In genomic region chr2:7437122-7437521, GRCh38 we compare ENCODE assay signal across 17 cellular contexts.
DNase-seq lines count a peak whose midpoint lies in the region; ATAC-seq lines count a peak whose summit lies in the region.
"Had no signal": no experiment of that assay in that cellular context is flagged by ENCODE, and none has a peak within 500 bp of the region (broad histone marks: within the 10 kb centered on the region; RNA-seq: fewer than 3 reads in every experiment).

No MANE protein-coding gene starts in this region.

- POLR2A ChIA-PET in T-cell (lab: Charles Lee) = interaction anchor here (0.7 kb wide), 2 partner anchors 29 to 209 kb away, joined by 3 read pairs; no protein-coding TSS in a partner anchor

- CTCF ChIA-PET in activated naive CD4-positive, alpha-beta T cell treated with anti-CD3 and anti-CD28 coated beads for 36 hours (lab: Charles Lee) = interaction anchor here (0.6 kb wide), 1 partner anchor 8 kb away, joined by 4 read pairs; no protein-coding TSS in a partner anchor
- CTCF ChIA-PET in T-cell (lab: Charles Lee) = interaction anchor here in 1 of 2 donors (1.0 to 1.4 kb wide), 2 partner anchors 9 to 234 kb away, joined by 3 to 5 read pairs; no protein-coding TSS in a partner anchor

- DNase-seq in activated naive CD4-positive, alpha-beta T cell treated with anti-CD3 and anti-CD28 coated beads for 36 hours = no peak
- no peak for DNase-seq in activated naive CD4-positive, alpha-beta T cell (lab: John Stamatoyannopoulos, UW)
- DNase-seq in T-cell (no peak), sciatic nerve (ENCODE audit: low spot score) (no peak), 8988T (no peak), NCI-H1048 (lab: John Stamatoyannopoulos, UW) (no peak)
- DNase-seq in central memory CD8-positive, alpha-beta T cell (ENCODE audit: low spot score in 2 of 2) = no peak
- DNase-seq in stimulated activated naive CD8-positive, alpha-beta T cell treated with anti-CD3 and anti-CD28 coated beads, Interleukin-15, amount 100 ng/mL, for 72 hours = peak in 1 of 2 donors; percentile 65
- DNase-seq: activated effector memory CD4-positive, alpha-beta T cell treated with Interleukin-2 at 50 U/mL for 16 hours; CD4-positive, CD25-positive, alpha-beta regulatory T cell; DND-41; glutamatergic neuron; left lung; NCI-H2029 treated with DMSO at 0.1 percent for 48 hours; NCI-H524; SHP77 had no signal

- intact Hi-C loops in activated naive CD4-positive, alpha-beta T cell treated with anti-CD3 and anti-CD28 coated beads for 36 hours (cut with micrococcal nuclease) = loop anchor here (1.0 to 10.0 kb wide), 15 partner anchors 13 to 1106 kb away; no protein-coding TSS in a partner anchor
- intact Hi-C loops in sciatic nerve (cut with DNase I) = no loop called here

- peak overlapping the region; percentile 87 for H3K27ac Mint-ChIP-seq in activated naive CD4-positive, alpha-beta T cell treated with anti-CD3 and anti-CD28 coated beads for 36 hours
- H3K27ac Mint-ChIP-seq in T-cell = peak overlapping the region; percentile 62 to 85
- H3K27ac Mint-ChIP-seq in central memory CD8-positive, alpha-beta T cell (ENCODE audit: low read depth) = peak overlapping the region; percentile 69
- H3K27ac Mint-ChIP-seq in stimulated activated naive CD8-positive, alpha-beta T cell treated with anti-CD3 and anti-CD28 coated beads, Interleukin-15, amount 100 ng/mL, for 72 hours = peak overlapping the region; percentile 98 to 99
- H3K27ac Mint-ChIP-seq: CD4-positive, CD25-positive, alpha-beta regulatory T cell had no signal

- H3K36me3 Mint-ChIP-seq in activated naive CD4-positive, alpha-beta T cell treated with anti-CD3 and anti-CD28 coated beads for 36 hours (ENCODE audit: low read depth) = peaks cover 32% of the 10 kb centered on the region
- H3K36me3 Mint-ChIP-seq in T-cell = peaks cover 3% of the 10 kb centered on the region
- H3K36me3 Mint-ChIP-seq in central memory CD8-positive, alpha-beta T cell (ENCODE audit: insufficient read depth) = no peaks in the 10 kb centered on the region
- H3K36me3 Mint-ChIP-seq: CD4-positive, CD25-positive, alpha-beta regulatory T cell had no signal

- H3K9me3 Mint-ChIP-seq in activated naive CD4-positive, alpha-beta T cell treated with anti-CD3 and anti-CD28 coated beads for 36 hours = peaks cover 32% of the 10 kb centered on the region
- peaks cover 2 to 19% (median 7%) of the 10 kb centered on the region in 3 donors for H3K9me3 Mint-ChIP-seq in T-cell
- peaks cover 6% of the 10 kb centered on the region for H3K9me3 Mint-ChIP-seq in central memory CD8-positive, alpha-beta T cell
- H3K9me3 Mint-ChIP-seq in stimulated activated naive CD8-positive, alpha-beta T cell treated with anti-CD3 and anti-CD28 coated beads, Interleukin-15, amount 100 ng/mL, for 72 hours = peaks cover 38 to 50% of the 10 kb centered on the region in 2 donors

- peaks cover 63% of the 10 kb centered on the region for H3K4me1 Mint-ChIP-seq in activated naive CD4-positive, alpha-beta T cell treated with anti-CD3 and anti-CD28 coated beads for 36 hours (ENCODE audit: low read depth)
- H3K4me1 Mint-ChIP-seq in T-cell = peaks cover 29 to 62% (median 51%) of the 10 kb centered on the region in 3 donors
- H3K4me1 Mint-ChIP-seq in central memory CD8-positive, alpha-beta T cell = peaks cover 54% of the 10 kb centered on the region
- peaks cover 73% of the 10 kb centered on the region for H3K4me1 Mint-ChIP-seq in stimulated activated naive CD8-positive, alpha-beta T cell treated with anti-CD3 and anti-CD28 coated beads, Interleukin-15, amount 100 ng/mL, for 72 hours
- H3K4me1 Mint-ChIP-seq: CD4-positive, CD25-positive, alpha-beta regulatory T cell had no signal

- no peak overlapping the region for H3K4me3 Mint-ChIP-seq in activated naive CD4-positive, alpha-beta T cell treated with anti-CD3 and anti-CD28 coated beads for 36 hours
- H3K4me3 Mint-ChIP-seq in T-cell = peak overlapping the region in 1 of 3 donors; percentile 32
- peak overlapping the region; percentile 34 for H3K4me3 Mint-ChIP-seq in central memory CD8-positive, alpha-beta T cell
- H3K4me3 Mint-ChIP-seq in stimulated activated naive CD8-positive, alpha-beta T cell treated with anti-CD3 and anti-CD28 coated beads, Interleukin-15, amount 100 ng/mL, for 72 hours = peak overlapping the region; percentile 5 to 49
- H3K4me3 Mint-ChIP-seq: CD4-positive, CD25-positive, alpha-beta regulatory T cell had no signal

- H3K27me3 Mint-ChIP-seq in activated naive CD4-positive, alpha-beta T cell treated with anti-CD3 and anti-CD28 coated beads for 36 hours (ENCODE audit: low read depth) = no peaks in the 10 kb centered on the region
- no peaks in the 10 kb centered on the region for H3K27me3 Mint-ChIP-seq in T-cell
- no peaks in the 10 kb centered on the region for H3K27me3 Mint-ChIP-seq in central memory CD8-positive, alpha-beta T cell
- H3K27me3 Mint-ChIP-seq in stimulated activated naive CD8-positive, alpha-beta T cell treated with anti-CD3 and anti-CD28 coated beads, Interleukin-15, amount 100 ng/mL, for 72 hours = no peaks in the 10 kb centered on the region

- ATAC-seq in T-cell (replicated peaks in 1 of 4) (peak in 1 of 4 experiments; percentile 36), sciatic nerve (no peak)
- ATAC-seq in central memory CD8-positive, alpha-beta T cell (replicated peaks; ENCODE audit: extremely low read depth, poor library complexity, severe bottlenecking) = peak; percentile 42
- peak; percentile 70 for ATAC-seq in stimulated activated naive CD8-positive, alpha-beta T cell treated with anti-CD3 and anti-CD28 coated beads, Interleukin-15, amount 100 ng/mL, for 72 hours
- ATAC-seq: K562, left lung had no signal
